Comparison of ENCODE assay signal across 9 cellular contexts in the genomic region with DNA sequence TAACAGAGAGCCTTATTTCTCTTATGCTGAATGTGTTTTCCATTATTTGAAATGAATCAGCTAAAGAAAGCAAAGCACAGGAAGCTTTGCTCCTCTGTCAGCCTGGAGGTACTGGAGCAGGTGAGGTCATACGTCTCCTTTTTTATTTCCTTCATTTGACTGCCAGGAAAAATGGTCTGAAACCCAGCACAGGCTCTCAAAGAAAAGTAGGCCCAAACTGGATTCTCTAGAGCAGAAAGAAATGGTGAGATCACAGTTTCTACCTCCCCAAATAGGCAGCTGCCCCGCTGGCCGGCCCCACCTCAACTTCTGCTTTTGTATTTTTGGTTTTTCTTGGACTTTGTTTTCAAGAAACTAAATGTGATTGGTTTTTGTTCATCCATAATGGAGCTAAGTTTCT.
A peak's percentile ranks its signal among the peaks of the same experiment; 100 is the strongest.
DNase-seq lines count a peak whose midpoint lies in the region; ATAC-seq, FAIRE-seq and TF ChIP-seq lines count a peak whose summit lies in the region.
"Had no signal": no experiment of that assay in that cellular context is flagged by ENCODE, and none has a peak within 500 bp of the region (broad histone marks: within the 10 kb centered on the region; RNA-seq: fewer than 3 reads in every experiment).

No MANE protein-coding gene starts in this region.

- intact Hi-C loops in mammary epithelial cell (cut with micrococcal nuclease) = no loop called here

- H3K4me3 Mint-ChIP-seq in activated CD8-positive, alpha-beta memory T cell treated with anti-CD3 and anti-CD28 coated beads, Interleukin-2, amount 10 ng/mL, durations not matched to agents 7 days and 5 days = peak overlapping the region; percentile 56

- no peak overlapping the region for H3K4me3 ChIP-seq in mucosa of stomach (ENCODE audit: low read length)
- no peak overlapping the region for H3K4me3 ChIP-seq in mammary epithelial cell (replicated peaks in 1 of 3; ENCODE audit: insufficient read depth in 1 of 3, low read depth in 2 of 3, low read length in 3 of 3)

- in situ Hi-C loops in mammary epithelial cell (cut with MboI; ENCODE audit: low sequenced_read_pairs in 2 of 2) = no loop called here

- no peak for DNase-seq in activated CD8-positive, alpha-beta memory T cell treated with anti-CD3 and anti-CD28 coated beads, Interleukin-2, amount 10 ng/mL, durations not matched to agents 7 days and 5 days
- DNase-seq in activated CD8-positive, alpha-beta memory T cell treated with anti-CD3 and anti-CD28 coated beads for 24 hours = no peak
- DNase-seq in RPMI8226 (peak; percentile 16), RCC 7860 (ENCODE audit: low spot score) (no peak), NCI-H2081 (lab: John Stamatoyannopoulos, UW) (no peak), mammary epithelial cell (no peak)

- dilution Hi-C loops in mammary epithelial cell (cut with HindIII; ENCODE audit: low sequenced_read_pairs) = no loop called here

- TF ChIP-seq CTCF in mammary epithelial cell (conservative IDR thresholded peaks at IDR 0.05 in 1 of 2, IDR thresholded peaks at IDR 0.05 in 1 of 2; ENCODE audit: extremely low read depth in 1 of 2, insufficient read depth in 1 of 2, low read depth in 1 of 2, low read length in 2 of 2) = no peak

- H3K4me1 Mint-ChIP-seq in activated CD8-positive, alpha-beta memory T cell treated with anti-CD3 and anti-CD28 coated beads, Interleukin-2, amount 10 ng/mL, durations not matched to agents 7 days and 5 days = peaks cover 72% of the 10 kb centered on the region

- H3K27me3 ChIP-seq in mucosa of stomach (ENCODE audit: control insufficient read depth, insufficient read depth, low read length) = no peaks in the 10 kb centered on the region
- no peaks in the 10 kb centered on the region for H3K27me3 ChIP-seq in mammary epithelial cell (ENCODE audit: insufficient read depth, low read length)

- no peaks in the 10 kb centered on the region for H4K20me1 ChIP-seq in mammary epithelial cell (ENCODE audit: insufficient read depth, low read length)

- H3K9me3 ChIP-seq in mucosa of stomach (ENCODE audit: control insufficient read depth, low read length) (no peaks in the 10 kb centered on the region), mammary epithelial cell (replicated peaks; ENCODE audit: insufficient read depth, low read length) (no peaks in the 10 kb centered on the region)

- H3K4me2 ChIP-seq in mammary epithelial cell (ENCODE audit: insufficient read depth, low read depth, low read length) = no peak overlapping the region

- peaks cover 82% of the 10 kb centered on the region for H3K36me3 Mint-ChIP-seq in activated CD8-positive, alpha-beta memory T cell treated with anti-CD3 and anti-CD28 coated beads, Interleukin-2, amount 10 ng/mL, durations not matched to agents 7 days and 5 days

- no peaks in the 10 kb centered on the region for H3K27me3 Mint-ChIP-seq in activated CD8-positive, alpha-beta memory T cell treated with anti-CD3 and anti-CD28 coated beads, Interleukin-2, amount 10 ng/mL, durations not matched to agents 7 days and 5 days

- no TSS peak for BruUV-seq in mammary epithelial cell (replicated peaks; lab: Mats Ljungman, UMichigan)

- no peaks in the 10 kb centered on the region for H3K36me3 ChIP-seq in mucosa of stomach (ENCODE audit: control insufficient read depth, insufficient read depth, low read length)
- H3K36me3 ChIP-seq in mammary epithelial cell (ENCODE audit: insufficient read depth, low read length) = peaks cover 3% of the 10 kb centered on the region

- H3K4me1 ChIP-seq in mucosa of stomach (ENCODE audit: control insufficient read depth, insufficient read depth, low read length) = peaks cover 49% of the 10 kb centered on the region
- H3K4me1 ChIP-seq in mammary epithelial cell (ENCODE audit: insufficient read depth, low read length) = peaks cover 10% of the 10 kb centered on the region

- no peak for ATAC-seq in activated CD8-positive, alpha-beta memory T cell treated with anti-CD3 and anti-CD28 coated beads, Interleukin-2, amount 10 ng/mL, durations not matched to agents 7 days and 5 days
- peak; percentile 57 for ATAC-seq in HG02970 (IDR thresholded peaks at IDR 0.05; ENCODE audit: low FRiP score, unreplicated experiment)

- H3K9me3 Mint-ChIP-seq in activated CD8-positive, alpha-beta memory T cell treated with anti-CD3 and anti-CD28 coated beads, Interleukin-2, amount 10 ng/mL, durations not matched to agents 7 days and 5 days (ENCODE audit: low read depth) = peaks cover 2% of the 10 kb centered on the region

- no peak for FAIRE-seq in RCC 7860 (lab: Jason Lieb, UNC)
- FAIRE-seq: TTC549 had no signal

- H3K27ac Mint-ChIP-seq in activated CD8-positive, alpha-beta memory T cell treated with anti-CD3 and anti-CD28 coated beads, Interleukin-2, amount 10 ng/mL, durations not matched to agents 7 days and 5 days = peak overlapping the region; percentile 70

- CTCF ChIA-PET in activated CD8-positive, alpha-beta memory T cell treated with anti-CD3 and anti-CD28 coated beads, Interleukin-2, amount 10 ng/mL, durations not matched to agents 7 days and 5 days (lab: Charles Lee) = interaction anchor here (0.9 to 1.6 kb wide), 5 partner anchors 13 to 195 kb away, joined by 3 to 4 read pairs (median 4); partner anchors contain the start of gene RPL39L
- CTCF ChIA-PET in mammary epithelial cell (lab: Charles Lee; ENCODE audit: low non-redundant PET) = no interaction called here

- peak overlapping the region; percentile 30 for H3K9ac ChIP-seq in mucosa of stomach (ENCODE audit: low read length)
- H3K9ac ChIP-seq in mammary epithelial cell (ENCODE audit: insufficient read depth, low read length) = no peak overlapping the region

- no peaks in the 10 kb centered on the region for H3K79me2 ChIP-seq in mammary epithelial cell (ENCODE audit: insufficient read depth, low read length)

- no peak overlapping the region for H3K27ac ChIP-seq in mammary epithelial cell (ENCODE audit: insufficient read depth, low read depth, low read length)

- H2AFZ ChIP-seq in mammary epithelial cell (ENCODE audit: low read depth, low read length) = no peak overlapping the region

- WGBS in mammary epithelial cell (ENCODE audit: low coverage, missing lambda C conversion rate) = 78% methylated on average over 3 of the region's 3 CpGs
